In genomic region chr14:104326848-104327247, GRCh38 we compare ENCODE assay signal across 16 cellular contexts.
DNase-seq lines count a peak whose midpoint lies in the region; ATAC-seq and TF ChIP-seq lines count a peak whose summit lies in the region.
"Had no signal": no experiment of that assay in that cellular context is flagged by ENCODE, and none has a peak within 500 bp of the region (broad histone marks: within the 10 kb centered on the region; RNA-seq: fewer than 3 reads in every experiment).

No MANE protein-coding gene starts in this region.

- ATAC-seq in left lung, result no peak
- ATAC-seq: Panc1 had no signal

- H3K27ac ChIP-seq in BLaER1 (peak overlapping the region; percentile 0; the same call in 1 of the 2 replicates), Peyer's patch (no peak overlapping the region), left lung (no peak overlapping the region)
- H3K27ac ChIP-seq: 22Rv1 had no signal

- TF ChIP-seq POLR2A in Peyer's patch (IDR thresholded peaks at IDR 0.05), result no peak

- H3K4me3 ChIP-seq in BLaER1 (no peak overlapping the region), Peyer's patch (no peak overlapping the region), left lung (no peak overlapping the region)
- H3K4me3 ChIP-seq: MG63 had no signal

- intact Hi-C loops in left lung (cut with DNase I), result no loop called here

- no peaks in the 10 kb centered on the region for H3K36me3 ChIP-seq in BLaER1
- H3K36me3 ChIP-seq in Peyer's patch, result no peaks in the 10 kb centered on the region
- no peaks in the 10 kb centered on the region for H3K36me3 ChIP-seq in left lung
- H3K36me3 ChIP-seq: MG63 had no signal

- peak overlapping the region; percentile 65 for H3K4me2 ChIP-seq in BLaER1

- H3K4me1 ChIP-seq in BLaER1, result peaks cover 65% of the 10 kb centered on the region
- H3K4me1 ChIP-seq in Peyer's patch, result no peaks in the 10 kb centered on the region
- H3K4me1 ChIP-seq in left lung, result no peaks in the 10 kb centered on the region

- H3K9me3 ChIP-seq in BLaER1 (peaks cover 36% of the 10 kb centered on the region), Peyer's patch (peaks cover 0 to 11% (median 0%) of the 10 kb centered on the region in 4 donors), left lung (peaks cover 0 to 21% of the 10 kb centered on the region in 2 donors)
- H3K9me3 ChIP-seq: MG63 had no signal

- no peak overlapping the region for H3K9ac ChIP-seq in BLaER1

- H3K27me3 ChIP-seq in BLaER1, result no peaks in the 10 kb centered on the region
- H3K27me3 ChIP-seq in Peyer's patch, result no peaks in the 10 kb centered on the region
- peaks cover 0 to 22% of the 10 kb centered on the region in 2 donors for H3K27me3 ChIP-seq in left lung
- H3K27me3 ChIP-seq: MG63 had no signal

- TF ChIP-seq CTCF in Peyer's patch (IDR thresholded peaks at IDR 0.05), result no peak
- no peak for TF ChIP-seq CTCF in left lung (IDR thresholded peaks at IDR 0.05)

- H4K20me1 ChIP-seq in BLaER1, result no peaks in the 10 kb centered on the region

- peak; percentile 32 for DNase-seq in NCI-H345 (lab: John Stamatoyannopoulos, UW)
- no peak for DNase-seq in NCI-H345 treated with DMSO at 0.1 percent for 48 hours (lab: John Stamatoyannopoulos, UW; ENCODE audit: unreplicated experiment)
- DNase-seq in Peyer's patch, result peak in 2 of 3 donors; percentile 34 to 51
- peak; percentile 24 for DNase-seq in mesenteric fat pad (ENCODE audit: low spot score)
- no peak for DNase-seq in NK-92 treated with Interleukin-12 subunit alpha and Interleukin-12 subunit beta, amount 100 ng/mL, for 24 hours (lab: John Stamatoyannopoulos, UW)
- no peak for DNase-seq in cerebellum (ENCODE audit: low spot score)
- DNase-seq in left lung, result no peak
- DNase-seq: EL, MG63, NCI-H1105 treated with DMSO at 0.1 percent for 48 hours, NCI-H187 treated with DMSO at 0.1 percent for 48 hours, NCI-H2171 treated with DMSO at 0.1 percent for 48 hours, NCI-H524 treated with DMSO at 0.1 percent for 48 hours had no signal

Comparison
In these comparisons a context has a peak if more than half of its experiments do, and no peak if none do; other contexts are left out.
1. DNase-seq: peak in NCI-H345 (single experiment), Peyer's patch (2 of 3) and mesenteric fat pad (single experiment); none in NCI-H345 treated with DMSO at 0.1 percent for 48 hours (single experiment), NK-92 treated with Interleukin-12 subunit alpha and Interleukin-12 subunit beta, amount 100 ng/mL, for 24 hours (single experiment), cerebellum (single experiment) and left lung (0 of 2).